8 cellular contexts compared by ENCODE assay signal in the genomic region with DNA sequence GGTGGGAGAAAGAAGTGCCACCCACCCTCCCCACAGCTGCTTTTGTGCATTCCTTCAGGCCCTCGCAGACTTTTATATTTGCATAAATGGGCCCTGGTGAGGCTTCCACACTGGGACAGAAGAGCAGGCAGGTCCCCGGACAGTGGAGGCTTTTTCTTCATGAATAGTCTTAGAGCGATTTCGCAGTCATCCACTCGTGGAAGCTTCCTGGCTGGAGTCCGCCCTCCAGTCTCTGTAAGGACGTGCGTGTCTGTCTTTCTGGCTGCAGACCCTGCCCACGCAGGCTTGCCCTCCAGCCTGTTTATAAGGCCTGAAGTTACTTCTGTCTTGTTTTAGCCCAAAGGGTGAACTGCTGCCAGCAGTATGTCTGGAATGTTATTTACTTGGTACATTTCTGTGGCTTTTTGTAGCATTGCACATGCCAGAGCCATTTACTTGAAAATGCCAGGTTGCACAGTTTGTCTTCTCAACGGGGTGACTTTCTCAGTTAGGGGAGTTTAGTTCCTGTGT.
DNase-seq lines count a peak whose midpoint lies in the region; ATAC-seq and TF ChIP-seq lines count a peak whose summit lies in the region.

No MANE protein-coding gene starts in this region.

- H4K20me1 ChIP-seq in BLaER1 (no peaks in the 10 kb centered on the region), OCI-LY7 (ENCODE audit: insufficient read depth, low read length) (no peaks in the 10 kb centered on the region)

- no peaks in the 10 kb centered on the region for H3K79me2 ChIP-seq in OCI-LY7 (ENCODE audit: insufficient read depth, low read depth, low read length)

- 22 to 46% methylated on average over 10 of the region's 10 CpGs for WGBS in esophagus, 2 donors

- 0 out of 2 replicates have a peak overlapping the region, but pooled peaks have one; percentile 22 for H3K27ac ChIP-seq in BLaER1
- no peak overlapping the region for H3K27ac ChIP-seq in OCI-LY7 (ENCODE audit: low read depth, low read length, poor library complexity, severe bottlenecking)
- H3K27ac ChIP-seq in esophagus (ENCODE audit: low read depth in 2 of 2, low read length in 1 of 2), result peak overlapping the region; percentile 88 to 94

- H3K4me1 ChIP-seq in BLaER1, result peaks cover 13% of the 10 kb centered on the region
- peaks cover 11% of the 10 kb centered on the region for H3K4me1 ChIP-seq in OCI-LY7 (ENCODE audit: insufficient read depth, low read length, poor library complexity, severe bottlenecking)
- H3K4me1 ChIP-seq in esophagus (ENCODE audit: control insufficient read depth in 2 of 2, insufficient read depth in 2 of 2, low read length in 1 of 2), result peaks cover 14 to 33% of the 10 kb centered on the region in 2 donors

- H3K9ac ChIP-seq in BLaER1, result no peak overlapping the region

- no peak for ATAC-seq in GM21381 (IDR thresholded peaks at IDR 0.05; ENCODE audit: unreplicated experiment)

- no peak for TF ChIP-seq CTCF in OCI-LY7 (conservative IDR thresholded peaks at IDR 0.05; ENCODE audit: low read length)

- no peaks in the 10 kb centered on the region for H3K9me3 ChIP-seq in BLaER1
- H3K9me3 ChIP-seq in OCI-LY7 (ENCODE audit: low read length), result no peaks in the 10 kb centered on the region
- H3K9me3 ChIP-seq in esophagus (ENCODE audit: control insufficient read depth in 2 of 2, insufficient read depth in 1 of 2, low read depth in 1 of 2, low read length in 1 of 2), result no peaks in the 10 kb centered on the region

- H3K27me3 ChIP-seq in BLaER1 (no peaks in the 10 kb centered on the region), esophagus (ENCODE audit: control insufficient read depth in 1 of 2, insufficient read depth in 2 of 2, low read length in 2 of 2) (no peaks in the 10 kb centered on the region)

- no peaks in the 10 kb centered on the region for H3K9me2 ChIP-seq in OCI-LY7 (ENCODE audit: insufficient read depth, low read length)

- DNase-seq in OCI-LY7 (ENCODE audit: low spot score) (no peak), non-pigmented ciliary epithelial cell (ENCODE audit: low read depth) (peak; percentile 96), NCI-H2227 (lab: John Stamatoyannopoulos, UW; ENCODE audit: unreplicated experiment) (no peak), putamen (ENCODE audit: low spot score) (no peak)
- DNase-seq in activated T-cell treated with anti-CD3 and anti-CD28 coated beads, Interleukin-2, amount 50 U/mL, for 48 hours, result no peak

- peaks cover 31% of the 10 kb centered on the region for H3K36me3 ChIP-seq in BLaER1
- no peaks in the 10 kb centered on the region for H3K36me3 ChIP-seq in OCI-LY7 (ENCODE audit: insufficient read depth, low read length)
- no peaks in the 10 kb centered on the region for H3K36me3 ChIP-seq in esophagus (ENCODE audit: control insufficient read depth in 2 of 2, insufficient read depth in 2 of 2, low read length in 1 of 2)

- H3K4me3 ChIP-seq in BLaER1, result no peak overlapping the region
- H3K4me3 ChIP-seq in OCI-LY7 (ENCODE audit: low read depth, low read length, poor library complexity, severe bottlenecking), result no peak overlapping the region
- no peak overlapping the region for H3K4me3 ChIP-seq in esophagus (ENCODE audit: low read depth in 1 of 2, low read length in 2 of 2)

- H3K4me2 ChIP-seq in BLaER1 (peak overlapping the region; percentile 46), OCI-LY7 (ENCODE audit: low read length) (peak overlapping the region; percentile 63; the same call in 1 of the 2 replicates)

- POLR2A ChIA-PET in OCI-LY7 (lab: Charles Lee), result no interaction called here

- intact Hi-C loops in OCI-LY7 (cut with micrococcal nuclease; ENCODE audit: unreplicated experiment), result no loop called here

- no TSS peak for BruUV-seq in OCI-LY7 (replicated peaks; lab: Mats Ljungman, UMichigan)

- no peak overlapping the region for H2AFZ ChIP-seq in OCI-LY7 (ENCODE audit: low read length)

- CTCF ChIA-PET in OCI-LY7 (lab: Charles Lee; ENCODE audit: unreplicated experiment), result no interaction called here
